ENCODE assay signal across 8 cellular contexts in the genomic region with DNA sequence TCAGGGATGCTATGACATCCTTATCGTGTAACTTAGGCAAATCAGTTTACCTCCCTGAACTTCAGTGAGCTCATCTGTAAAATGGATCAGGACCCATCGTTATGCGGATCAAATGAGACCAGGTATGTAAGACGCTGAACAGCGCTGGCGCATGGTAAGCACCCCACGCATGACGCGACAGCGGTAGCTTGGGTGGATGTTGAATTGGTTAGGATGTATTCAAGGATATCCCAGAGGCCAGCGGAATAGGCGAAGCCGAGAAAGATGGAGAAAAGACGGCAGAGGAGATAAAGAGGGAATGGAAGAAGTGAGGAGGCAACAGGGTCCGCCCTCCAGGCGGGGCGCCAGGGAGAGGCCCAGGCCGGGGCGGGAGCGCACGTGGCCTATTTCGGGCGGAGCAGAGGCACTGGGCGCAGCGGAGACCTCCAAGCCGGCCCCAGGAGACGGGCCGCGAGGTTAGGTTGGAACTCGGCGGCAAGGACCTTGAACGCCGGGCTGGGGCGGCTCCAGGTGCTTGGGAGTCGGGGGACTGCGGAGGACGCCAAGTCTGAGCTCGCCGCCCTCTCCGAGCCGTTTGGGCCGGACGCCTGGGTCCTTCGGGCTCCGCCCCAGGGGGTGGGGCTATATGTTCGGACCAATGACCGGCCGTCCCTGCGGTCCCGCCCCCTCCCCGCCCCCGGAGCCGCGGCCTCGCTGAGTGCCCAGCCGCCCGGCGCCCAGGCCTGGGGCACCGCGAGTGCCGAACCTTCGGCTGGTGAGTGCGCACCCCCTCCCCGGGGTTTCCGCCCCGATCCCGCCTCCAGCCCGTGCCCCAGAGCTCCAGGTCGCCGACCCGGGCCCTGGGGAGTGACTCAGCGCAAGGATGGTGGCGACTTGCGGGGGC. TPM values are rescaled to one million over a fixed set of nuclear protein-coding genes. Genes with fewer than 3 reads are reported as not detected.
DNase-seq lines count a peak whose midpoint lies in the region; ATAC-seq and TF ChIP-seq lines count a peak whose summit lies in the region.

Gene ZNF771 (plus strand): TSS at position 696 of the 883 bp plus-strand sequence. CDS start 448 bp downstream, outside the sequence.

- H3K9me3 ChIP-seq in BE2C, result no peaks in the 10 kb centered on the region

- H3K27me3 ChIP-seq in BE2C, result no peaks in the 10 kb centered on the region

- peak; percentile 98 for DNase-seq in BE2C
- DNase-seq in NCI-H526 (lab: John Stamatoyannopoulos, UW), result peak; percentile 78 to 95
- peak; percentile 79 to 80 for DNase-seq in activated CD4-positive, alpha-beta T cell treated with anti-CD3 and anti-CD28 coated beads, Interleukin-2, amount 50 U/mL, for 4 hours
- DNase-seq in dermis microvascular lymphatic vessel endothelial cell (ENCODE audit: low read depth in 2 of 2), result peak; percentile 58 to 90
- peak; percentile 91 to 98 for DNase-seq in lower leg skin (ENCODE audit: low spot score in 2 of 2)
- peak; percentile 88 to 96 for DNase-seq in stimulated activated CD4-positive, alpha-beta T cell treated with anti-CD3 and anti-CD28 coated beads, Interleukin-4, amount 100 ng/mL, for 4 hours

- WGBS in lower leg skin, 2 donors, result 2% methylated on average over 45 to 46 of the region's 74 CpGs

- H3K4me3 ChIP-seq in BE2C (ENCODE audit: low read depth, low read length) (peak within 1 kb of the TSS; percentile 77), lower leg skin (ENCODE audit: low read depth, poor library complexity, severe bottlenecking) (peak within 1 kb of the TSS; percentile 56)

- peaks cover 9% of the 10 kb centered on the region for H3K36me3 ChIP-seq in BE2C

- TF ChIP-seq CTCF in BE2C (IDR thresholded peaks at IDR 0.05; ENCODE audit: low read depth, low read length) (no peak), lower leg skin (IDR thresholded peaks at IDR 0.05) (peak in 1 of 3 donors; percentile 5)

- intact Hi-C loops in lower leg skin (cut with DNase I; ENCODE audit: low total_unique reads), result no loop called here

- ATAC-seq in GM19025 (IDR thresholded peaks at IDR 0.05; ENCODE audit: low read depth, unreplicated experiment) (peak; percentile 85), HG03280 (IDR thresholded peaks at IDR 0.05; ENCODE audit: unreplicated experiment) (peak; percentile 79)

- H3K4me1 ChIP-seq in BE2C, result peaks cover 6% of the 10 kb centered on the region; the same call in 1 of the 2 replicates

- no peak for TF ChIP-seq POLR2A in lower leg skin (IDR thresholded peaks at IDR 0.05)

RNA-seq across cellular contexts. Expression of gene ZNF771, which starts in this region (rescaled TPM):
- 15.6 TPM for polyA plus RNA-seq in BE2C (2012; ENCODE audit: insufficient read depth, insufficient read length, low read depth)
- total RNA-seq in dermis microvascular lymphatic vessel endothelial cell (7.6 and 14.0 TPM in 2 replicates), lower leg skin (10 to 100 TPM in 3 of 4 donors, 1 to 10 TPM in 1; 5.9 to 12.8 (median 11.0) TPM)

Comparison
In these comparisons a context has a peak if more than half of its experiments do, and no peak if none do; other contexts are left out.
1. Peak in every context shown above with its lines: DNase-seq, ATAC-seq and H3K4me3 ChIP-seq.